In the genomic region with DNA sequence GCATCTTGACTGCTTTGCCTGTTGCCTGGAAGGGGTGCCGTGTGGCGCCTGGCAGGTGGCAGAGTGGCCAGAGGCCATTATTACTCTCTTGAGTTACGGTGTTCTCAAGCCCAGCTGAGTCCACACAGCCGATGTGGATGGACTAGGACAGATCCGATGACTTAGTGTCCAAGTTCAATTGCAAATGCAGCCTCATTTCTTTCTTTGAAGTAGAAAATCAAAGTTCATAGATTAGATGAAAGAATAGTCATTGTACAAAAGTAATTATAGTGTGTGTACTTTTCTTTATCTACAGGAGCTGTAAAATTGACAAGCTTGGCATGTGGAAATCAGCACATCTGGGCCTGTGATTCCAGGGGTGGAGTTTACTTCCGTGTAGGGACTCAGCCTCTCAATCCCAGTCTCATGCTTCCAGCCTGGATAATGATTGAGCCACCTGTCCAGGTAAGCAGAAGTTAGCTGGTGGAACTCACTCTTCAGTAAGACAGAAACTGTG, we compare ENCODE assay signal across 13 cellular contexts.
"Had no signal": no experiment of that assay in that cellular context is flagged by ENCODE, and none has a peak within 500 bp of the region (broad histone marks: within the 10 kb centered on the region; RNA-seq: fewer than 3 reads in every experiment).

No MANE protein-coding gene starts in this region.

- H3K27me3 Mint-ChIP-seq: activated CD8-positive, alpha-beta memory T cell treated with anti-CD3 and anti-CD28 coated beads, Interleukin-2, amount 10 ng/mL, durations not matched to agents 7 days and 5 days; activated T-cell treated with anti-CD3 and anti-CD28 coated beads, Interleukin-2, amount 50 U/mL, for 24 hours had no signal

- H3K9me3 Mint-ChIP-seq: activated naive CD4-positive, alpha-beta T cell treated with anti-CD3 and anti-CD28 coated beads, Interleukin-2, amount 50 U/mL, for 72 hours; activated T-cell treated with anti-CD3 and anti-CD28 coated beads, Interleukin-2, amount 50 U/mL, for 24 hours; nephron had no signal

- H3K27me3 ChIP-seq: esophagus squamous epithelium, heart left ventricle, vagina had no signal

- ATAC-seq: activated CD8-positive, alpha-beta memory T cell treated with anti-CD3 and anti-CD28 coated beads, Interleukin-2, amount 10 ng/mL, durations not matched to agents 7 days and 5 days; activated naive CD4-positive, alpha-beta T cell treated with anti-CD3 and anti-CD28 coated beads, Interleukin-2, amount 50 U/mL, for 72 hours; heart left ventricle; left lobe of liver had no signal

- H3K27ac ChIP-seq: esophagus squamous epithelium, heart left ventricle, vagina had no signal

- H3K4me3 Mint-ChIP-seq: activated CD8-positive, alpha-beta memory T cell treated with anti-CD3 and anti-CD28 coated beads, Interleukin-2, amount 10 ng/mL, durations not matched to agents 7 days and 5 days; activated T-cell treated with anti-CD3 and anti-CD28 coated beads, Interleukin-2, amount 50 U/mL, for 24 hours; nephron had no signal

- H3K27ac Mint-ChIP-seq: activated CD8-positive, alpha-beta memory T cell treated with anti-CD3 and anti-CD28 coated beads, Interleukin-2, amount 10 ng/mL, durations not matched to agents 7 days and 5 days; activated naive CD4-positive, alpha-beta T cell treated with anti-CD3 and anti-CD28 coated beads, Interleukin-2, amount 50 U/mL, for 72 hours; nephron had no signal

- H3K4me3 ChIP-seq: esophagus squamous epithelium, heart left ventricle, vagina had no signal

- H3K4me1 ChIP-seq: vagina had no signal

- DNase-seq: activated CD4-positive, alpha-beta T cell treated with anti-CD3 and anti-CD28 coated beads for 1 hour; activated CD4-positive, alpha-beta T cell treated with anti-CD3 and anti-CD28 coated beads, Interleukin-2, amount 50 U/mL, for 48 hours; activated CD8-positive, alpha-beta memory T cell treated with anti-CD3 and anti-CD28 coated beads, Interleukin-2, amount 10 ng/mL, durations not matched to agents 7 days and 5 days; activated effector memory CD4-positive, alpha-beta T cell treated with Interleukin-2 at 50 U/mL for 16 hours; activated T-cell treated with anti-CD3 and anti-CD28 coated beads, Interleukin-2, amount 50 U/mL, for 24 hours; esophagus squamous epithelium; foreskin fibroblast; heart left ventricle; stimulated activated CD4-positive, alpha-beta T cell treated with anti-CD3 and anti-CD28 coated beads, Interleukin-4, amount 100 ng/mL, for 4 hours had no signal

- H3K9me3 ChIP-seq: esophagus squamous epithelium, heart left ventricle, vagina had no signal
